Comparison of ENCODE assay signal across 8 cellular contexts in the genomic region with DNA sequence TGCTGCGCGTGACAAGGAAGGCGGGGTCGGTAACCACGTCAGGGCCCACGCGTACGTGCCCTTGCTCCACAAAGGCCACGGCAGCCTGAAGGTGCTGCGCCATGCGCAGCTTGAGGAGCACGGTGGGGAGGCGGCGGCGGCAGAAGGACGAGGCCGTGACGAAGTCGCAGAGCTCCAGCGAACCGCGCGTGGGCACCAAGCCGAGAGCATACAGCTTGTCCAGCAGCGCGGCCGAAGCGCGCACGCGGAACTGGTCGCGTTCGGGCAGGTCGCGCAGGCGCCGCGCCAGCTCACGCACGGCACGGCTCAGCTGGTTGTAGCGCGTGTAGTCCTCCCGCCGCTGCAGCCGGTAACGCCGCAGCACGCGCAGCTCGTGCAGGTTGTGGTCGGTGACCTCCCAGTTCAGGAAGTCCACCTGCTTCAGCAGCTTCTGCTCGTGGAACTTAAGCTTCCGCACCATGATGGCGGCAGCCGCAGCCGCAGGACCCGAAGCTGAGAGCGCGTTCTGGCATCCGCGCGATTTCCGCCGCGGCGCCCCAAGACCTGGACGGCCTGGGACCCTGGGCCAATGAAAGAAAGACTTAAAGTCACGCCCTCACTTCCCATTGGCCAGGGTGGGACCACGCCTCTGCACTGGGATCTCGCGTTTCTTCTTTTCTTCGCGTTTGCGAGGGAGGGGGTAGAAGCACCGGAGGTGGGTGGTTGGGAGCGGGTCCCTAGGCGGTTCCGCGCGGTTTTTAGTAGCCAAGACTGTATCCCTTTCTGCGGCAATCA. TPM values are rescaled to one million over a fixed set of nuclear protein-coding genes. Genes with fewer than 3 reads are reported as not detected.
A peak's percentile ranks its signal among the peaks of the same experiment; 100 is the strongest.
DNase-seq lines count a peak whose midpoint lies in the region; ATAC-seq, FAIRE-seq and TF ChIP-seq lines count a peak whose summit lies in the region.

TSS of gene IMP3 (minus strand) at position 516 of the 774 bp plus-strand sequence. CDS start at position 460, 56 bp downstream.

- peak in 1 of 3 experiments; percentile 20 for TF ChIP-seq CTCF in esophagus muscularis mucosa (IDR thresholded peaks at IDR 0.05)

- 0% methylated on average over 48 of the region's 83 CpGs for WGBS in esophagus muscularis mucosa

- no peaks in the 10 kb centered on the region for H3K27me3 ChIP-seq in esophagus muscularis mucosa

- intact Hi-C loops in esophagus muscularis mucosa (cut with DNase I), result loop anchor here (5.0 to 10.0 kb wide), 2 partner anchors 42 to 275 kb away; partner anchors contain the start of gene MAN2C1

- H3K36me3 ChIP-seq in KOPT-K1 (ENCODE audit: insufficient read depth, low read length) (peaks cover 20% of the 10 kb centered on the region), esophagus muscularis mucosa (peaks cover 0 to 5% (median 0%) of the 10 kb centered on the region in 4 donors)

- H3K27me3 Mint-ChIP-seq in activated T-cell treated with anti-CD3 and anti-CD28 coated beads, Interleukin-2, amount 50 U/mL, for 72 hours (ENCODE audit: low read depth), result no peaks in the 10 kb centered on the region

- H3K9me3 Mint-ChIP-seq in activated T-cell treated with anti-CD3 and anti-CD28 coated beads, Interleukin-2, amount 50 U/mL, for 72 hours, result no peaks in the 10 kb centered on the region

- peaks cover 3 to 11% of the 10 kb centered on the region in 2 donors for H3K36me3 Mint-ChIP-seq in activated T-cell treated with anti-CD3 and anti-CD28 coated beads, Interleukin-2, amount 50 U/mL, for 72 hours (ENCODE audit: insufficient read depth in 2 of 2)

- peak; percentile 89 for DNase-seq in DMS79 (lab: John Stamatoyannopoulos, UW)
- peak; percentile 87 for DNase-seq in RCC 7860 (ENCODE audit: low spot score)
- DNase-seq in activated T-cell treated with anti-CD3 and anti-CD28 coated beads, Interleukin-2, amount 50 U/mL, for 72 hours, result peak; percentile 94 to 96
- peak; percentile 99 for DNase-seq in esophagus muscularis mucosa (ENCODE audit: extremely low spot score)
- peak; percentile 99 for DNase-seq in myocyte (ENCODE audit: low read depth)
- peak; percentile 89 to 95 for DNase-seq in stimulated activated CD8-positive, alpha-beta memory T cell treated with anti-CD3 and anti-CD28 coated beads, Interleukin-7, amount 100 ng/mL, for 48 hours (ENCODE audit: extremely low read depth in 1 of 2, low read depth in 1 of 2)

- peak; percentile 93 for ATAC-seq in GM21786 (IDR thresholded peaks at IDR 0.05; ENCODE audit: unreplicated experiment)
- peak; percentile 93 for ATAC-seq in activated T-cell treated with anti-CD3 and anti-CD28 coated beads, Interleukin-2, amount 50 U/mL, for 72 hours (replicated peaks in 1 of 2)

- peak; percentile 73 for TF ChIP-seq POLR2A in esophagus muscularis mucosa (IDR thresholded peaks at IDR 0.05; ENCODE audit: low read depth)

- peak within 1 kb of the TSS; percentile 97 for H3K27ac Mint-ChIP-seq in activated T-cell treated with anti-CD3 and anti-CD28 coated beads, Interleukin-2, amount 50 U/mL, for 72 hours

- H3K4me3 Mint-ChIP-seq in activated T-cell treated with anti-CD3 and anti-CD28 coated beads, Interleukin-2, amount 50 U/mL, for 72 hours, result peak within 1 kb of the TSS; percentile 96

- H3K27ac ChIP-seq in KOPT-K1 (ENCODE audit: low read depth, low read length, poor library complexity, severe bottlenecking) (peak within 1 kb of the TSS; percentile 91), esophagus muscularis mucosa (replicated peaks in 1 of 4) (peak within 1 kb of the TSS; percentile 87 to 98 (median 94))

- peak; percentile 83 for FAIRE-seq in RCC 7860 (lab: Jason Lieb, UNC)

- H3K9me3 ChIP-seq in KOPT-K1 (ENCODE audit: insufficient read depth, low read length, poor library complexity, severe bottlenecking), result no peaks in the 10 kb centered on the region
- no peaks in the 10 kb centered on the region for H3K9me3 ChIP-seq in esophagus muscularis mucosa

- no peak for TF ChIP-seq EP300 in esophagus muscularis mucosa (IDR thresholded peaks at IDR 0.05)

- H3K4me3 ChIP-seq in esophagus muscularis mucosa, result peak within 1 kb of the TSS; percentile 86 to 97 (median 89)

- H3K4me1 ChIP-seq in esophagus muscularis mucosa, result peaks cover 32 to 44% (median 40%) of the 10 kb centered on the region in 4 donors

- peaks cover 35% of the 10 kb centered on the region for H3K4me1 Mint-ChIP-seq in activated T-cell treated with anti-CD3 and anti-CD28 coated beads, Interleukin-2, amount 50 U/mL, for 72 hours (ENCODE audit: low read depth)

RNA-seq across cellular contexts. Expression of gene IMP3, which starts in this region (rescaled TPM):
- 10 to 100 TPM; 57.5 to 61.0 TPM for total RNA-seq in activated T-cell treated with anti-CD3 and anti-CD28 coated beads, Interleukin-2, amount 50 U/mL, for 72 hours
- total RNA-seq in esophagus muscularis mucosa, result 10 to 100 TPM; 49.0 to 83.5 (median 62.1) TPM
- total RNA-seq in myocyte, result 127 and 146 TPM in 2 replicates
- polyA plus RNA-seq in myocyte (2012), result 52.5 TPM

Comparison
In these comparisons a context has a peak if more than half of its experiments do, and no peak if none do; other contexts are left out.
1. Peak in every context shown above with its lines: DNase-seq, ATAC-seq, H3K4me3 ChIP-seq and H3K27ac ChIP-seq.